ENCODE assay signal across 2 cellular contexts in genomic region chr7:47550788-47551470, GRCh38.
TF ChIP-seq lines count a peak whose summit lies in the region.

No MANE protein-coding gene starts in this region.

TF ChIP-seq in A549, 52 proteins besides CTCF, POLR2A, EP300 and RAD21:
- TF ChIP-seq POLR2AphosphoS2 (conservative IDR thresholded peaks at IDR 0.05; ENCODE audit: low read length) (no peak; the same call in 1 of the 2 replicates), REST (IDR thresholded peaks at IDR 0.05) (no peak), PHF8 (IDR thresholded peaks at IDR 0.05; ENCODE audit: borderline replicate concordance, low read depth) (no peak), MAX (IDR thresholded peaks at IDR 0.05) (no peak), CBX2 (IDR thresholded peaks at IDR 0.05; ENCODE audit: borderline replicate concordance, low read depth) (no peak), HOXA7 (CRISPR knock-in tag; IDR thresholded peaks at IDR 0.05) (no peak), HOXB5 (CRISPR knock-in tag; IDR thresholded peaks at IDR 0.05) (no peak)

TF ChIP-seq in GM23338, 12 proteins besides CTCF, POLR2A, EP300 and RAD21:
- no peak for TF ChIP-seq STAT1 (IDR thresholded peaks at IDR 0.05; ENCODE audit: unreplicated experiment)
